Comparison of ENCODE assay signal across 25 cellular contexts in genomic region chr1:156903328-156904091, GRCh38. TPM values are rescaled to one million over a fixed set of nuclear protein-coding genes. Genes with fewer than 3 reads are reported as not detected.
"Had no signal": no experiment of that assay in that cellular context is flagged by ENCODE, and none has a peak within 500 bp of the region (broad histone marks: within the 10 kb centered on the region; RNA-seq: fewer than 3 reads in every experiment).

No MANE protein-coding gene starts in this region.

- H3K36me3 ChIP-seq: cardiac muscle cell, right lobe of liver, uterus had no signal

- H3K9ac ChIP-seq: parathyroid adenoma had no signal

- FAIRE-seq: endometrium, small intestine had no signal

- H3K4me3 Mint-ChIP-seq: activated naive CD4-positive, alpha-beta T cell treated with anti-CD3 and anti-CD28 coated beads, Interleukin-2, amount 50 U/mL, for 24 hours; dendritic cell treated with granulocyte-macrophage colony-stimulating factor and Interleukin-4, amounts not matched to agents 40 ng/mL and 50 ng/mL, for 4 days; naive thymus-derived CD8-positive, alpha-beta T cell; stimulated activated memory B cell treated with anti-CD40 and anti-IgM and Interleukin-4, amounts not matched to agents 10 μg/mL and 1 μg/mL and 100 μg/mL, for 72 hours; T-helper 1 cell treated with Interleukin-12 subunit alpha and Interleukin-12 subunit beta and Interleukin-4 antibody, amounts not matched to agents 30 μg/mL and 1 μg/mL, for 36 hours; WTC11 had no signal

- H3K9me3 ChIP-seq: body of pancreas, right lobe of liver, testis, uterus had no signal

- H3K36me3 Mint-ChIP-seq: activated naive CD4-positive, alpha-beta T cell treated with anti-CD3 and anti-CD28 coated beads, Interleukin-2, amount 50 U/mL, for 24 hours; naive thymus-derived CD8-positive, alpha-beta T cell; stimulated activated memory B cell treated with anti-CD40 and anti-IgM and Interleukin-4, amounts not matched to agents 10 μg/mL and 1 μg/mL and 100 μg/mL, for 72 hours; WTC11 had no signal

- H3K27me3 ChIP-seq: body of pancreas, cardiac muscle cell, right lobe of liver, testis, uterus had no signal

- H3K27ac Mint-ChIP-seq: activated naive CD4-positive, alpha-beta T cell treated with anti-CD3 and anti-CD28 coated beads, Interleukin-2, amount 50 U/mL, for 24 hours; dendritic cell treated with granulocyte-macrophage colony-stimulating factor and Interleukin-4, amounts not matched to agents 40 ng/mL and 50 ng/mL, for 4 days; stimulated activated memory B cell treated with anti-CD40 and anti-IgM and Interleukin-4, amounts not matched to agents 10 μg/mL and 1 μg/mL and 100 μg/mL, for 72 hours; T-helper 1 cell treated with Interleukin-12 subunit alpha and Interleukin-12 subunit beta and Interleukin-4 antibody, amounts not matched to agents 30 μg/mL and 1 μg/mL, for 36 hours; WTC11 had no signal

- H3K27ac ChIP-seq: body of pancreas, cardiac muscle cell, parathyroid adenoma, right lobe of liver had no signal

- DNase-seq: activated gamma-delta T cell treated with Interleukin-2 at 50 U/mL for 16 hours; activated T-cell treated with anti-CD3 and anti-CD28 coated beads, Interleukin-2, amount 50 U/mL, for 1 hour; anterior cingulate cortex; body of pancreas; effector CD4-positive, alpha-beta T cell; foreskin melanocyte; hippocampal formation; naive thymus-derived CD8-positive, alpha-beta T cell; small intestine; stimulated activated CD4-positive, alpha-beta T cell treated with anti-CD3 and anti-CD28 coated beads, Interleukin-15, amount 100 ng/mL, for 24 hours; T1000; testis; trophoblast cell; uterus had no signal

- H3K4me3 ChIP-seq: body of pancreas, cardiac muscle cell, right lobe of liver, testis, uterus had no signal

- H2AFZ ChIP-seq: parathyroid adenoma had no signal

- ATAC-seq: body of pancreas; naive thymus-derived CD8-positive, alpha-beta T cell; right lobe of liver; stimulated activated memory B cell treated with anti-CD40 and anti-IgM and Interleukin-4, amounts not matched to agents 10 μg/mL and 1 μg/mL and 100 μg/mL, for 72 hours; WTC11 had no signal

- H3K79me2 ChIP-seq: parathyroid adenoma had no signal

- H3K9me3 Mint-ChIP-seq: activated naive CD4-positive, alpha-beta T cell treated with anti-CD3 and anti-CD28 coated beads, Interleukin-2, amount 50 U/mL, for 24 hours; dendritic cell treated with granulocyte-macrophage colony-stimulating factor and Interleukin-4, amounts not matched to agents 40 ng/mL and 50 ng/mL, for 4 days; stimulated activated memory B cell treated with anti-CD40 and anti-IgM and Interleukin-4, amounts not matched to agents 10 μg/mL and 1 μg/mL and 100 μg/mL, for 72 hours; T-helper 1 cell treated with Interleukin-12 subunit alpha and Interleukin-12 subunit beta and Interleukin-4 antibody, amounts not matched to agents 30 μg/mL and 1 μg/mL, for 36 hours; WTC11 had no signal

RNA-seq across cellular contexts. Expression of gene PEAR1, which starts 10.0 kb away (rescaled TPM):
- polyA plus RNA-seq: naive thymus-derived CD8-positive, alpha-beta T cell had no signal

RNA-seq across cellular contexts. Expression of gene LRRC71, which starts 16.9 kb away (rescaled TPM):
- total RNA-seq: body of pancreas; naive thymus-derived CD8-positive, alpha-beta T cell had no signal
- polyA plus RNA-seq: naive thymus-derived CD8-positive, alpha-beta T cell had no signal

RNA-seq across cellular contexts. Expression of gene NTRK1, which starts 42.8 kb away (rescaled TPM):
- total RNA-seq: lung microvascular endothelial cell; naive thymus-derived CD8-positive, alpha-beta T cell; right lobe of liver had no signal

RNA-seq across cellular contexts. Expression of gene INSRR, which starts 44.6 kb away (rescaled TPM):
- total RNA-seq: lung microvascular endothelial cell; naive thymus-derived CD8-positive, alpha-beta T cell; pulmonary artery endothelial cell; right lobe of liver had no signal
- polyA plus RNA-seq: naive thymus-derived CD8-positive, alpha-beta T cell had no signal
